Comparison of ENCODE assay signal across 5 cellular contexts in genomic region chr2:137107925-137108324, GRCh38.
"Had no signal": no experiment of that assay in that cellular context is flagged by ENCODE, and none has a peak within 500 bp of the region (broad histone marks: within the 10 kb centered on the region; RNA-seq: fewer than 3 reads in every experiment).

No MANE protein-coding gene starts in this region.

- H2AFZ ChIP-seq: GM23338 had no signal

- ATAC-seq: GM23338 had no signal

- H3K4me3 Mint-ChIP-seq: GM23338, H9 had no signal

- H3K27me3 Mint-ChIP-seq: IgD-negative memory B cell had no signal

- H3K36me3 Mint-ChIP-seq: IgD-negative memory B cell had no signal

- H3K4me2 ChIP-seq: GM23338 had no signal

- DNase-seq: H9, HCEC 1CT, KBM-7 had no signal

- H3K4me3 ChIP-seq: GM23338 had no signal

- H3K27ac Mint-ChIP-seq: GM23338, H9, IgD-negative memory B cell had no signal

- H3K4me1 Mint-ChIP-seq: GM23338, H9, IgD-negative memory B cell had no signal
